In the genomic region with DNA sequence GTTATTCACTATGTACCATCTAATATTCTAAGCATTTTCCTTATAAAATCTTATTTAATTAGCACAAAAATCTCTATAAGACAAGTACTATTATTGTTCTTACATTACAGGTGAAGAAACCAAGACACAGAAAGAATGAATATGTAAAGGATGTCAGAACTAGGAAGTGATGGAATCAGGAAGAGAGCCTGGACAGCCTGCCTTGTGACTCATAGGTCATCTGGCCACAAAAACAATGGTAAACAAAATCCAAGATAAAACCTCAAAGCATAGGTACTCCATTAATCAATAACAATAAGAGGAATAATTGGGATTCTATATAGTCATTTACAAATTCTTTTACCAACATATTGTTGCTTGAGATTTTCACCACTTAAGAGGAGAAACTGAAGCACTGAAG, we compare ENCODE assay signal across 29 cellular contexts.
"Had no signal": no experiment of that assay in that cellular context is flagged by ENCODE, and none has a peak within 500 bp of the region (broad histone marks: within the 10 kb centered on the region; RNA-seq: fewer than 3 reads in every experiment).

No MANE protein-coding gene starts in this region.

- H3K27me3 Mint-ChIP-seq: dendritic cell treated with granulocyte-macrophage colony-stimulating factor and Interleukin-4, amounts not matched to agents 40 ng/mL and 50 ng/mL, for 4 days; naive B cell; natural killer cell treated with Interleukin-12 subunit alpha and Interleukin-12 subunit beta and Interleukin-15 and Interleukin-18, amount 100 ng/mL, for 72 hours; progenitor cell of endocrine pancreas had no signal

- H3K36me3 Mint-ChIP-seq: mesothelial cell of epicardium; naive B cell; natural killer cell treated with Interleukin-12 subunit alpha and Interleukin-12 subunit beta and Interleukin-15 and Interleukin-18, amount 100 ng/mL, for 72 hours; stimulated activated effector memory CD8-positive, alpha-beta T cell treated with anti-CD3 and anti-CD28 coated beads, Interleukin-12 subunit alpha, Interleukin-12 subunit beta, amount 100 ng/mL, for 72 hours had no signal

- H3K27ac Mint-ChIP-seq: dendritic cell treated with granulocyte-macrophage colony-stimulating factor and Interleukin-4, amounts not matched to agents 40 ng/mL and 50 ng/mL, for 4 days; immature natural killer cell; mesothelial cell of epicardium; naive B cell; natural killer cell treated with Interleukin-12 subunit alpha and Interleukin-12 subunit beta and Interleukin-15 and Interleukin-18, amount 100 ng/mL, for 72 hours; progenitor cell of endocrine pancreas; stimulated activated effector memory CD8-positive, alpha-beta T cell treated with anti-CD3 and anti-CD28 coated beads, Interleukin-12 subunit alpha, Interleukin-12 subunit beta, amount 100 ng/mL, for 72 hours had no signal

- H3K4me2 ChIP-seq: smooth muscle cell had no signal

- H3K4me3 ChIP-seq: colonic mucosa, esophagus squamous epithelium, mucosa of descending colon, right atrium auricular region, smooth muscle cell, stomach, thyroid gland, vagina had no signal

- H3K4me1 ChIP-seq: colonic mucosa, esophagus squamous epithelium, parathyroid adenoma, right atrium auricular region, stomach, thyroid gland, vagina had no signal

- H3K27me3 ChIP-seq: colonic mucosa, esophagus squamous epithelium, neutrophil, right atrium auricular region, stomach, thyroid gland, vagina had no signal

- DNase-seq: colonic mucosa; effector CD8-positive, alpha-beta T cell; erythroblast; esophagus squamous epithelium; hypothalamus; immature natural killer cell; mesenchymal stem cell; mucosa of descending colon; naive B cell; stimulated activated CD4-positive, alpha-beta T cell treated with anti-CD3 and anti-CD28 coated beads, Interleukin-2, amount 100 ng/mL, for 24 hours; stimulated activated CD4-positive, alpha-beta T cell treated with anti-CD3 and anti-CD28 coated beads, Interleukin-4, amount 100 ng/mL, for 24 hours; stimulated activated naive CD4-positive, alpha-beta T cell treated with Interleukin-2 at 50 U/mL for 16 hours; stomach; thyroid gland; trophoblast cell had no signal

- H3K9me3 ChIP-seq: colonic mucosa, esophagus squamous epithelium, mucosa of descending colon, neutrophil, stomach, thyroid gland, vagina had no signal

- H3K4me3 Mint-ChIP-seq: dendritic cell treated with granulocyte-macrophage colony-stimulating factor and Interleukin-4, amounts not matched to agents 40 ng/mL and 50 ng/mL, for 4 days; immature natural killer cell; mesothelial cell of epicardium; naive B cell; natural killer cell treated with Interleukin-12 subunit alpha and Interleukin-12 subunit beta and Interleukin-15 and Interleukin-18, amount 100 ng/mL, for 72 hours; neural crest cell; stimulated activated effector memory CD8-positive, alpha-beta T cell treated with anti-CD3 and anti-CD28 coated beads, Interleukin-12 subunit alpha, Interleukin-12 subunit beta, amount 100 ng/mL, for 72 hours had no signal

- H2AFZ ChIP-seq: parathyroid adenoma had no signal

- H3K36me3 ChIP-seq: colonic mucosa, esophagus squamous epithelium, neutrophil, right atrium auricular region, stomach, thyroid gland, vagina had no signal

- H3K79me2 ChIP-seq: parathyroid adenoma had no signal

- H3K9ac ChIP-seq: parathyroid adenoma had no signal

- FAIRE-seq: keratinocyte had no signal

- H3K4me1 Mint-ChIP-seq: immature natural killer cell; naive B cell; stimulated activated effector memory CD8-positive, alpha-beta T cell treated with anti-CD3 and anti-CD28 coated beads, Interleukin-12 subunit alpha, Interleukin-12 subunit beta, amount 100 ng/mL, for 72 hours had no signal

- H3K27ac ChIP-seq: colonic mucosa, esophagus squamous epithelium, neutrophil, parathyroid adenoma, right atrium auricular region, stomach, thyroid gland, vagina had no signal

- ATAC-seq: left lobe of liver; mucosa of descending colon; natural killer cell treated with Interleukin-12 subunit alpha and Interleukin-12 subunit beta and Interleukin-15 and Interleukin-18, amount 100 ng/mL, for 72 hours; sciatic nerve; stimulated activated effector memory CD8-positive, alpha-beta T cell treated with anti-CD3 and anti-CD28 coated beads, Interleukin-12 subunit alpha, Interleukin-12 subunit beta, amount 100 ng/mL, for 72 hours had no signal
